In the genomic region with DNA sequence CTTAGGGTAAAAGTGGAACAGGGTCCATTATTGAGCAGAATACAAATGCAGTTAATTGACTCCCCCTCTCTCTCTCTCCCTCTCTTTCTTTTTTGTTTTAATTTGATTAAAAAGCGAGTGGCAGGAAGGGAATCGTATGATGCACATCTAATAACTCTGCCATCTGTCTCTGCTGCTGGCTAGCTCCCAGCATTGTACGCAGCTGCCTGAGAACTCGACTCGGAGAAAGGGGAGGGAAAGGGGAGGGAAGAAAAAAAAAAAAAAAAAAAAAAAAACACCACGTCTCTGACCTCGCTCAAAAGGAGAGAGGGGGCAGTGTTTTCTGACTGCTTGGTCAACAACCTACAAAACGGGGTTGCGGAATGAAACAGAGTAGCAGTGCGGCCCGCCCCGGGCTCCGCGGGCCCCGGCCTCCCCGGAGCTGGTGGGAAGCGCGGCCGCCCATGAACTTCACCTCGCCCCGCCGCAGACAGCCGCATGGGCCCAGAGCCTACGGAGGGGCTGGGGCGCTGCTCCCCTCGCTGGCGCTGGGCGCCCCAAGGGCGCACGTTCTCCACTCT, we compare ENCODE assay signal across 7 cellular contexts.
DNase-seq lines count a peak whose midpoint lies in the region; ATAC-seq, FAIRE-seq and TF ChIP-seq lines count a peak whose summit lies in the region.

No MANE protein-coding gene starts in this region.

- CTCF ChIA-PET in endothelial cell of umbilical vein (lab: Charles Lee): interaction anchor here (0.6 to 4.4 kb wide), 15 partner anchors 9 to 469 kb away, joined by 3 to 22 read pairs (median 4); no protein-coding TSS in a partner anchor

- peak overlapping the region; percentile 95 for H3K4me3 Mint-ChIP-seq in memory B cell

- no peaks in the 10 kb centered on the region for H3K9me3 ChIP-seq in endothelial cell of umbilical vein (replicated peaks; ENCODE audit: control insufficient read depth, insufficient read depth, low read length)

- peak; percentile 60 for ATAC-seq in memory B cell (ENCODE audit: low read depth)

- BruUV-seq in endothelial cell of umbilical vein (replicated peaks; lab: Mats Ljungman, UMichigan): no TSS peak

- intact Hi-C loops in endothelial cell of umbilical vein (cut with micrococcal nuclease): loop anchor here (2.0 to 10.0 kb wide), 4 partner anchors 87 to 663 kb away; partner anchors contain the start of gene TCF4

- DNase-seq in H4 (ENCODE audit: low spot score) (peak; percentile 89), LNCaP clone FGC (ENCODE audit: low read depth) (peak; percentile 4), SK-MEL-5 (ENCODE audit: low read depth, low spot score) (peak; percentile 32), endothelial cell of umbilical vein (ENCODE audit: low read depth, low spot score) (peak; percentile 96), memory B cell (ENCODE audit: low spot score in 2 of 2) (peak; percentile 60 to 69)

- H3K4me3 ChIP-seq in LNCaP clone FGC (ENCODE audit: low read depth, low read length) (peak overlapping the region; percentile 10; the same call in 1 of the 2 replicates), endothelial cell of umbilical vein (replicated peaks in 1 of 3; ENCODE audit: insufficient read depth in 1 of 3, low read depth in 1 of 3, low read length in 3 of 3) (peak overlapping the region; percentile 28 to 89 (median 52))

- no peaks in the 10 kb centered on the region for H3K36me3 ChIP-seq in endothelial cell of umbilical vein (ENCODE audit: control insufficient read depth in 2 of 2, extremely low read depth in 1 of 2, insufficient read depth in 2 of 2, low read length in 2 of 2)

- H3K36me3 Mint-ChIP-seq in memory B cell: peaks cover 2% of the 10 kb centered on the region

- peaks cover 23% of the 10 kb centered on the region for H3K4me1 Mint-ChIP-seq in memory B cell

- dilution Hi-C loops in endothelial cell of umbilical vein (cut with MboI; ENCODE audit: extremely low pct_ligation_motif_present, low sequenced_read_pairs): no loop called here

- H3K9me3 Mint-ChIP-seq in memory B cell: no peaks in the 10 kb centered on the region

- TF ChIP-seq CTCF in GM12874 (IDR thresholded peaks at IDR 0.05; ENCODE audit: insufficient read depth, low read depth, low read length) (0 out of 2 replicates have a peak, but pooled peaks have one; percentile 2), LNCaP clone FGC (IDR thresholded peaks at IDR 0.05; ENCODE audit: control insufficient read depth, extremely low read depth, insufficient read depth) (no peak), endothelial cell of umbilical vein (IDR thresholded peaks at IDR 0.05; ENCODE audit: extremely low read depth in 1 of 2, insufficient read depth in 1 of 2, low read depth in 1 of 2, low read length in 2 of 2) (peak; percentile 4 to 20)

- H3K4me2 ChIP-seq in endothelial cell of umbilical vein (ENCODE audit: insufficient read depth, low read length): peak overlapping the region; percentile 98

- peaks cover 74% of the 10 kb centered on the region for H3K79me2 ChIP-seq in endothelial cell of umbilical vein (ENCODE audit: control insufficient read depth, insufficient read depth, low read length)

- peaks cover 66% of the 10 kb centered on the region for H3K4me1 ChIP-seq in endothelial cell of umbilical vein (ENCODE audit: control insufficient read depth, extremely low read depth, insufficient read depth, low read length)

- H3K27me3 Mint-ChIP-seq in memory B cell: no peaks in the 10 kb centered on the region

- POLR2A ChIA-PET in endothelial cell of umbilical vein (lab: Charles Lee): interaction anchor here (0.6 to 1.1 kb wide), 9 partner anchors 10 to 1343 kb away, joined by 3 to 9 read pairs (median 7); partner anchors contain the start of gene RAB27B

- H3K27me3 ChIP-seq in endothelial cell of umbilical vein (ENCODE audit: control insufficient read depth in 2 of 2, insufficient read depth in 2 of 2, low read length in 2 of 2): no peaks in the 10 kb centered on the region

- no peak overlapping the region for H2AFZ ChIP-seq in endothelial cell of umbilical vein (ENCODE audit: low read depth, low read length)

- peak; percentile 79 for FAIRE-seq in endothelial cell of umbilical vein (lab: Jason Lieb, UNC)

- H3K27ac ChIP-seq in endothelial cell of umbilical vein (ENCODE audit: insufficient read depth, low read depth, low read length) (peak overlapping the region; percentile 82), temporal lobe (ENCODE audit: low read depth, low read length) (peak overlapping the region; percentile 97)

- peaks cover 4% of the 10 kb centered on the region for H3K9me1 ChIP-seq in endothelial cell of umbilical vein (replicated peaks; ENCODE audit: control insufficient read depth, extremely low read depth, insufficient read depth, low read length)

- TF ChIP-seq POLR2A in endothelial cell of umbilical vein (IDR thresholded peaks at IDR 0.05; ENCODE audit: low read depth, low read length): no peak

- peak overlapping the region; percentile 76 for H3K9ac ChIP-seq in endothelial cell of umbilical vein (replicated peaks; ENCODE audit: extremely low read depth, insufficient read depth, low read length)

- in situ Hi-C loops in SK-MEL-5 (cut with HindIII; ENCODE audit: low pct_unique_long_range_greater_than_20kb, low sequenced_read_pairs): no loop called here

- peaks cover 11% of the 10 kb centered on the region for H4K20me1 ChIP-seq in endothelial cell of umbilical vein (replicated peaks; ENCODE audit: control insufficient read depth, extremely low read depth, insufficient read depth, low read length)

- H3K27ac Mint-ChIP-seq in memory B cell: peak overlapping the region; percentile 97

TF ChIP-seq in endothelial cell of umbilical vein, 7 proteins besides CTCF, POLR2A, EP300 and RAD21:
- TF ChIP-seq, protein P1, sequence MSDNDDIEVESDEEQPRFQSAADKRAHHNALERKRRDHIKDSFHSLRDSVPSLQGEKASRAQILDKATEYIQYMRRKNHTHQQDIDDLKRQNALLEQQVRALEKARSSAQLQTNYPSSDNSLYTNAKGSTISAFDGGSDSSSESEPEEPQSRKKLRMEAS (IDR thresholded peaks at IDR 0.05; ENCODE audit: insufficient read depth, insufficient read length): no peak
- TF ChIP-seq JUN (IDR thresholded peaks at IDR 0.05; ENCODE audit: borderline replicate concordance, insufficient read depth, insufficient read length, low read depth): no peak
- no peak for TF ChIP-seq POLR2AphosphoS5 (IDR thresholded peaks at IDR 0.05; ENCODE audit: insufficient read depth, low read depth, low read length)
- no peak for TF ChIP-seq GATA2 (IDR thresholded peaks at IDR 0.05; ENCODE audit: insufficient read depth, insufficient read length, low read depth, low read length)
- TF ChIP-seq MYC (IDR thresholded peaks at IDR 0.05; ENCODE audit: low read depth, low read length): no peak
- no peak for TF ChIP-seq FOS (IDR thresholded peaks at IDR 0.05; ENCODE audit: borderline replicate concordance, insufficient read depth, low read length)
- TF ChIP-seq EZH2 (IDR thresholded peaks at IDR 0.05; ENCODE audit: borderline replicate concordance, low read depth, low read length, severe bottlenecking): no peak

Comparison
In these comparisons a context has a peak if more than half of its experiments do, and no peak if none do; other contexts are left out.
1. Peak in every context shown above with its lines: DNase-seq, ATAC-seq, H3K4me3 ChIP-seq and H3K27ac ChIP-seq.
2. DNase-seq: peak in every context shown above with its lines; median percentile 96 in endothelial cell of umbilical vein; 89 in H4; 64 in memory B cell; 32 in SK-MEL-5; 4 in LNCaP clone FGC.